ENCODE assay signal across 19 cellular contexts in the genomic region with DNA sequence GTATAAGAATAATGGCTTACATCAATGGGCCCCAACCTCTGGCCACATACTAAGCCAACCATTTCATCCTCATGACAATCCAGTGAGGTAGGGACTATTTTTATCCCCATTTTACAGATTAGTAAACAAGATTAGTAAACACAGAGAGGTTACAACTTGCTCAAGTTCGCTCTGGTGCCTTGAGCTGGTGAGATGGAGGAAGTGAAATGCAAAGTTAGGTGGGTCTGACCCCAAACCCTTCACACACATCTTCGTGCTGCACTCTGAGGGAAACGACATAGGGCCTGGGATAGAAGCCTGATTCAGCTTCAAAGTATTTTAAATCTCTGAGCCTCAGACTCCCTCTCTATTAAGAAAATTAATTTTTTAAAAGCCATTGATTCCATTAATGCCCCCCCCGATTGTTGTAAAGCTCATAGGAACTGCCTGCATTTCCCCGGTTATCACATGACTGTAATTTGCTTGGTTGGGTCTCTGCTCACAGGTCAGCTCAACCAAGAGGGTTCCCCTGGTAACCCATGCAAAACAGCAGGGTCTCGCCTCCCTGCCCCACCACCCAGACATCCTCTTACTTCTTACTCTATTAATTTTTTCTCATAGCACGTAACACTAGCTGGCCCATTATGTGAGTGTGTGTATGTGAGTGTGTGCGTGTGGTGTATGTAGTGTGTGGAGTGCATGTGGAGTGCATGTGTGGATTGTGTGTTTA.
"Had no signal": no experiment of that assay in that cellular context is flagged by ENCODE, and none has a peak within 500 bp of the region (broad histone marks: within the 10 kb centered on the region; RNA-seq: fewer than 3 reads in every experiment).

No MANE protein-coding gene starts in this region.

- ATAC-seq: activated T-cell treated with anti-CD3 and anti-CD28 coated beads, Interleukin-2, amount 50 U/mL, for 4 hours; heart right ventricle; left colon; lower lobe of right lung; stimulated activated naive CD8-positive, alpha-beta T cell treated with anti-CD3 and anti-CD28 coated beads, Interleukin-15, amount 100 ng/mL, for 72 hours had no signal

- H3K27ac ChIP-seq: dorsolateral prefrontal cortex, lower lobe of right lung, tibial nerve had no signal

- H3K27me3 ChIP-seq: breast epithelium, dorsolateral prefrontal cortex, heart right ventricle, tibial nerve had no signal

- H3K4me1 ChIP-seq: breast epithelium had no signal

- H3K36me3 ChIP-seq: breast epithelium, heart right ventricle, lower lobe of right lung, tibial nerve had no signal

- DNase-seq: activated CD4-positive, alpha-beta T cell treated with anti-CD3 and anti-CD28 coated beads for 4 hours; activated CD4-positive, alpha-beta T cell treated with anti-CD3 and anti-CD28 coated beads, Interleukin-2, amount 50 U/mL, for 48 hours; activated CD4-positive, CD25-positive, alpha-beta regulatory T cell; activated CD8-positive, alpha-beta memory T cell treated with anti-CD3 and anti-CD28 coated beads, Interleukin-2, amount 50 U/mL, for 48 hours; activated naive CD4-positive, alpha-beta T cell; activated T-cell treated with anti-CD3 and anti-CD28 coated beads, Interleukin-2, amount 50 U/mL, for 4 hours; dorsolateral prefrontal cortex; islet precursor cell; left colon; lower lobe of right lung; naive B cell; occipital lobe; posterior cingulate gyrus; stimulated activated CD4-positive, alpha-beta T cell treated with anti-CD3 and anti-CD28 coated beads, Interleukin-4, amount 100 ng/mL, for 24 hours; stimulated activated naive CD8-positive, alpha-beta T cell treated with anti-CD3 and anti-CD28 coated beads, Interleukin-15, amount 100 ng/mL, for 72 hours; T1000 had no signal

- H3K4me3 ChIP-seq: breast epithelium, dorsolateral prefrontal cortex, heart right ventricle, lower lobe of right lung, tibial nerve had no signal

- H3K9me3 ChIP-seq: breast epithelium, heart right ventricle, lower lobe of right lung, tibial nerve had no signal
